ENCODE assay signal across 24 cellular contexts in genomic region chr6:47571488-47571887, GRCh38.
DNase-seq lines count a peak whose midpoint lies in the region; ATAC-seq and TF ChIP-seq lines count a peak whose summit lies in the region.
"Had no signal": no experiment of that assay in that cellular context is flagged by ENCODE, and none has a peak within 500 bp of the region (broad histone marks: within the 10 kb centered on the region; RNA-seq: fewer than 3 reads in every experiment).

No MANE protein-coding gene starts in this region.

- POLR2A ChIA-PET in IMR-90 (lab: Charles Lee; ENCODE audit: unreplicated experiment), result no interaction called here

- no peak overlapping the region for H4K8ac ChIP-seq in IMR-90 (ENCODE audit: low read depth in 2 of 2, low read length in 2 of 2)

- H2AK5ac ChIP-seq in IMR-90 (ENCODE audit: low read depth, low read length), result no peak overlapping the region

- ATAC-seq in IMR-90 (ENCODE audit: low read depth) (peak; percentile 59), HG03354 (IDR thresholded peaks at IDR 0.05; ENCODE audit: poor library complexity, severe bottlenecking, unreplicated experiment) (no peak), GM18519 (IDR thresholded peaks at IDR 0.05; ENCODE audit: low FRiP score, unreplicated experiment) (no peak)
- ATAC-seq: HCT116, Right ventricle myocardium inferior had no signal

- H3K23ac ChIP-seq in IMR-90 (ENCODE audit: low read depth, low read length), result no peak overlapping the region

- no peak overlapping the region for H2AFZ ChIP-seq in IMR-90 (replicated peaks; ENCODE audit: low read length, poor library complexity)

- H3K56ac ChIP-seq in IMR-90 (ENCODE audit: extremely low read depth, insufficient read depth, low read length), result no peak overlapping the region

- H3K4me1 ChIP-seq in IMR-90 (ENCODE audit: control insufficient read depth, insufficient read depth, low read length), result no peaks in the 10 kb centered on the region
- H3K4me1 ChIP-seq: BLaER1, Caco-2, SJSA1 had no signal

- H3K36me3 Mint-ChIP-seq in nephron (ENCODE audit: low read depth), result peaks cover 9% of the 10 kb centered on the region

- in situ Hi-C loops in IMR-90 (cut with MboI; ENCODE audit: low sequenced_read_pairs), result no loop called here

- DNase-seq in EH (ENCODE audit: low read depth) (peak; percentile 9), IMR-90 (no peak), choroid plexus epithelial cell (ENCODE audit: low read depth) (peak; percentile 30), foreskin fibroblast (no peak), HT-29 (ENCODE audit: low spot score) (no peak)
- DNase-seq: Caco-2; CD4-positive, alpha-beta T cell; DMS 273 treated with DMSO at 0.1 percent for 48 hours; DND-41; GOT3; KBM-7; NCI-H1105; NCI-H1694; NCI-H446; NCI-H526; OCI-M1 had no signal

- H3K14ac ChIP-seq in IMR-90 (replicated peaks; ENCODE audit: low read depth, low read length), result no peak overlapping the region

- no peak for TF ChIP-seq RAD21 in IMR-90 (IDR thresholded peaks at IDR 0.05; ENCODE audit: low read length)

- H3K27ac Mint-ChIP-seq in nephron, result peak overlapping the region; percentile 1 to 69 (median 37)
- H3K27ac Mint-ChIP-seq: CD4-positive, alpha-beta T cell had no signal

- H4K91ac ChIP-seq in IMR-90 (ENCODE audit: insufficient read depth, low read depth, low read length), result no peak overlapping the region

- dilution Hi-C loops in IMR-90 (cut with HindIII; ENCODE audit: low sequenced_read_pairs, unreplicated experiment), result no loop called here

- BruUV-seq in IMR-90 (replicated peaks; lab: Mats Ljungman, UMichigan), result no TSS peak

- H3K27me3 Mint-ChIP-seq in nephron (ENCODE audit: low read depth), result no peaks in the 10 kb centered on the region
- H3K27me3 Mint-ChIP-seq: CD4-positive, alpha-beta T cell had no signal

- H3K9me3 Mint-ChIP-seq in nephron, result no peaks in the 10 kb centered on the region
- H3K9me3 Mint-ChIP-seq: CD4-positive, alpha-beta T cell had no signal

- no peak overlapping the region for H2BK5ac ChIP-seq in IMR-90 (ENCODE audit: low read depth, low read length, poor library complexity, severe bottlenecking)

- H2BK15ac ChIP-seq in IMR-90 (ENCODE audit: low read depth, low read length), result no peak overlapping the region

- H3K36me3 ChIP-seq in IMR-90 (ENCODE audit: control insufficient read depth, insufficient read depth, low read length), result peaks cover under 1% of the 10 kb centered on the region; the same call in 1 of the 2 replicates

- no peaks in the 10 kb centered on the region for H3K9me3 ChIP-seq in IMR-90 (ENCODE audit: control insufficient read depth, insufficient read depth, low read length)
- H3K9me3 ChIP-seq: A549, Caco-2, SJSA1 had no signal

- no peak overlapping the region for H2BK120ac ChIP-seq in IMR-90 (ENCODE audit: low read depth, low read length)

- H3K4me3 Mint-ChIP-seq in nephron, result no peak overlapping the region
- H3K4me3 Mint-ChIP-seq: CD4-positive, alpha-beta T cell had no signal

- H3K18ac ChIP-seq in IMR-90 (ENCODE audit: low read depth, low read length), result no peak overlapping the region

- CTCF ChIA-PET in IMR-90 (lab: Yijun Ruan, JAX), result no interaction called here

- H3K4me1 Mint-ChIP-seq in nephron, result peaks cover 7% of the 10 kb centered on the region

- H3K4me2 ChIP-seq in IMR-90 (ENCODE audit: low read depth, low read length), result no peak overlapping the region
- H3K4me2 ChIP-seq: A549, BLaER1 had no signal

- H4K20me1 ChIP-seq in IMR-90 (ENCODE audit: insufficient read depth, low read length), result no peaks in the 10 kb centered on the region

- H3K4me3 ChIP-seq in IMR-90 (ENCODE audit: insufficient read depth, low read depth, low read length), result no peak overlapping the region
- no peak overlapping the region for H3K4me3 ChIP-seq in choroid plexus epithelial cell (ENCODE audit: low read depth, low read length)
- H3K4me3 ChIP-seq in foreskin fibroblast (ENCODE audit: low read depth in 1 of 2, low read length in 2 of 2), result no peak overlapping the region
- H3K4me3 ChIP-seq: A549, BLaER1, SJSA1 had no signal

- H2BK20ac ChIP-seq in IMR-90 (ENCODE audit: low read depth, low read length), result no peak overlapping the region

- no CpG with 5 or more reads among the region's 2 CpGs for WGBS in IMR-90 (ENCODE audit: extremely low coverage in 2 of 2, insufficient read length in 1 of 2), 2 experiments

- TF ChIP-seq CTCF in IMR-90 (conservative IDR thresholded peaks at IDR 0.05; ENCODE audit: low read depth, low read length), result no peak
- no peak for TF ChIP-seq CTCF in choroid plexus epithelial cell (conservative IDR thresholded peaks at IDR 0.05; ENCODE audit: low read depth, low read length)
- TF ChIP-seq CTCF in nephron (IDR thresholded peaks at IDR 0.05; ENCODE audit: unreplicated experiment in 3 of 3), result no peak
- no peak for TF ChIP-seq CTCF in foreskin fibroblast (IDR thresholded peaks at IDR 0.05; ENCODE audit: low read depth, low read length)

- no peaks in the 10 kb centered on the region for H3K27me3 ChIP-seq in IMR-90 (ENCODE audit: control insufficient read depth, insufficient read depth, low read length)
- H3K27me3 ChIP-seq: BLaER1, SJSA1 had no signal

- H3K9me1 ChIP-seq in IMR-90 (ENCODE audit: insufficient read depth, low read length), result no peaks in the 10 kb centered on the region

- no peak for TF ChIP-seq POLR2A in IMR-90 (IDR thresholded peaks at IDR 0.05; ENCODE audit: low read depth, low read length)

- intact Hi-C loops in IMR-90 (cut with micrococcal nuclease), result no loop called here

- H2AK9ac ChIP-seq in IMR-90 (replicated peaks; ENCODE audit: low read depth, low read length, poor library complexity), result no peak overlapping the region

- no peak overlapping the region for H3K9ac ChIP-seq in IMR-90 (ENCODE audit: low read depth, low read length)
- H3K9ac ChIP-seq: BLaER1 had no signal

- H4K5ac ChIP-seq in IMR-90 (ENCODE audit: low read depth, low read length), result no peak overlapping the region

- H3K27ac ChIP-seq in IMR-90 (ENCODE audit: insufficient read depth, low read length), result no peak overlapping the region
- H3K27ac ChIP-seq: A549, BLaER1, SJSA1 had no signal

- H3K79me1 ChIP-seq in IMR-90 (ENCODE audit: low read depth in 1 of 2, low read length in 2 of 2), result peaks cover 0 to 2% of the 10 kb centered on the region in 2 experiments; a peak in 1 of 4 replicates

- H3K4ac ChIP-seq in IMR-90 (ENCODE audit: low read depth, low read length), result no peak overlapping the region

TF ChIP-seq in IMR-90, 13 proteins besides CTCF, POLR2A, EP300 and RAD21:
- no peak for TF ChIP-seq ELK1 (IDR thresholded peaks at IDR 0.05; ENCODE audit: borderline replicate concordance, low read depth, low read length)
- no peak for TF ChIP-seq NFE2L2 (IDR thresholded peaks at IDR 0.05; ENCODE audit: low read depth, low read length)
- no peak for TF ChIP-seq FOS (IDR thresholded peaks at IDR 0.05; ENCODE audit: low read depth, low read length)
- TF ChIP-seq CEBPB (IDR thresholded peaks at IDR 0.05; ENCODE audit: low read depth, low read length), result no peak
- TF ChIP-seq BHLHE40 (IDR thresholded peaks at IDR 0.05; ENCODE audit: low read depth, low read length), result no peak
- no peak for TF ChIP-seq RFX5 (IDR thresholded peaks at IDR 0.05; ENCODE audit: low read depth, low read length)
- no peak for TF ChIP-seq CHD1 (IDR thresholded peaks at IDR 0.05; ENCODE audit: low read depth, low read length)
- TF ChIP-seq MAFK (IDR thresholded peaks at IDR 0.05; ENCODE audit: low read depth, low read length), result no peak
- no peak for TF ChIP-seq MAZ (IDR thresholded peaks at IDR 0.05; ENCODE audit: borderline replicate concordance, low read depth, low read length)
- no peak for TF ChIP-seq RCOR1 (IDR thresholded peaks at IDR 0.05; ENCODE audit: insufficient replicate concordance, low read length)
- no peak for TF ChIP-seq USF2 (IDR thresholded peaks at IDR 0.05; ENCODE audit: low read depth, low read length)
- no peak for TF ChIP-seq SMC3 (IDR thresholded peaks at IDR 0.05; ENCODE audit: low read depth, low read length)

Comparison
In these comparisons a context has a peak if more than half of its experiments do, and no peak if none do; other contexts are left out.
1. DNase-seq: peak in EH (single experiment) and choroid plexus epithelial cell (single experiment); none in IMR-90 (single experiment), foreskin fibroblast (0 of 2) and HT-29 (single experiment).